ENCODE assay signal across 21 cellular contexts in genomic region chr22:26922804-26923203, GRCh38.
DNase-seq lines count a peak whose midpoint lies in the region; ATAC-seq, FAIRE-seq and TF ChIP-seq lines count a peak whose summit lies in the region.
"Had no signal": no experiment of that assay in that cellular context is flagged by ENCODE, and none has a peak within 500 bp of the region (broad histone marks: within the 10 kb centered on the region; RNA-seq: fewer than 3 reads in every experiment).

No MANE protein-coding gene starts in this region.

- H3K4me3 ChIP-seq in mammary epithelial cell (replicated peaks in 1 of 3; ENCODE audit: insufficient read depth in 1 of 3, low read depth in 2 of 3, low read length in 3 of 3) (no peak overlapping the region), H1 (ENCODE audit: extremely low read depth in 1 of 4, insufficient read depth in 2 of 4, low read depth in 3 of 4, low read length in 4 of 4) (no peak overlapping the region)
- no peak overlapping the region for H3K4me3 ChIP-seq in Jurkat, Clone E6-1 (ENCODE audit: low read length)
- H3K4me3 ChIP-seq: esophagus muscularis mucosa, thoracic aorta had no signal

- no peaks in the 10 kb centered on the region for H3K79me1 ChIP-seq in H1 (ENCODE audit: low read depth, low read length)

- H3K9ac ChIP-seq in mammary epithelial cell (ENCODE audit: insufficient read depth, low read length) (no peak overlapping the region), H1 (replicated peaks in 1 of 4; ENCODE audit: extremely low read depth in 1 of 4, low read depth in 3 of 4, low read length in 3 of 4) (no peak overlapping the region)

- H3K4me1 ChIP-seq in mammary epithelial cell (ENCODE audit: insufficient read depth, low read length) (no peaks in the 10 kb centered on the region), H1 (replicated peaks in 1 of 4; ENCODE audit: control insufficient read depth in 3 of 4, insufficient read depth in 4 of 4, low read length in 3 of 4) (peaks cover 0 to 11% (median 4%) of the 10 kb centered on the region in 4 experiments; a peak in 4 of 7 replicates)
- H3K4me1 ChIP-seq: esophagus muscularis mucosa had no signal

- no peak overlapping the region for H3K14ac ChIP-seq in H1 (ENCODE audit: insufficient read length)

- H3K4ac ChIP-seq in H1 (replicated peaks; ENCODE audit: insufficient read length, low read depth, low read length): no peak overlapping the region

- H2BK120ac ChIP-seq in H1 (replicated peaks; ENCODE audit: low read depth, low read length): no peak overlapping the region

- no peaks in the 10 kb centered on the region for H3K36me3 Mint-ChIP-seq in progenitor cell of endocrine pancreas (ENCODE audit: insufficient read depth)

- no peaks in the 10 kb centered on the region for H3K27me3 ChIP-seq in mammary epithelial cell (ENCODE audit: insufficient read depth, low read length)
- peaks cover 0 to 2% (median 0%) of the 10 kb centered on the region in 4 experiments; a peak in 2 of 7 replicates for H3K27me3 ChIP-seq in H1 (replicated peaks in 1 of 4; ENCODE audit: control insufficient read depth in 3 of 4, extremely low read depth in 1 of 4, insufficient read depth in 3 of 4, low read length in 3 of 4)
- H3K27me3 ChIP-seq: esophagus muscularis mucosa had no signal

- TF ChIP-seq CTCF in mammary epithelial cell (conservative IDR thresholded peaks at IDR 0.05 in 1 of 2, IDR thresholded peaks at IDR 0.05 in 1 of 2; ENCODE audit: extremely low read depth in 1 of 2, insufficient read depth in 1 of 2, low read depth in 1 of 2, low read length in 2 of 2) (no peak), H1 (IDR thresholded peaks at IDR 0.05; ENCODE audit: control extremely low read depth in 1 of 3, insufficient read depth in 1 of 3, low read depth in 1 of 3, low read length in 3 of 3) (no peak), progenitor cell of endocrine pancreas (IDR thresholded peaks at IDR 0.05; ENCODE audit: unreplicated experiment) (no peak)

- H2BK5ac ChIP-seq in H1 (ENCODE audit: low read depth, low read length): no peak overlapping the region

- TF ChIP-seq EP300 in H1 (IDR thresholded peaks at IDR 0.05; ENCODE audit: borderline replicate concordance in 1 of 2, low read depth in 2 of 2, low read length in 2 of 2): no peak

- no peak overlapping the region for H2AK5ac ChIP-seq in H1 (ENCODE audit: low read depth, low read length)

- H3K79me2 ChIP-seq in mammary epithelial cell (ENCODE audit: insufficient read depth, low read length): no peaks in the 10 kb centered on the region
- no peaks in the 10 kb centered on the region for H3K79me2 ChIP-seq in H1 (ENCODE audit: control insufficient read depth in 1 of 2, insufficient read depth in 2 of 2, low read length in 2 of 2)

- intact Hi-C loops in mammary epithelial cell (cut with micrococcal nuclease): no loop called here

- FAIRE-seq in H1 (lab: Jason Lieb, UNC): peak; percentile 45

- H4K20me1 ChIP-seq in mammary epithelial cell (ENCODE audit: insufficient read depth, low read length): no peaks in the 10 kb centered on the region
- no peaks in the 10 kb centered on the region for H4K20me1 ChIP-seq in H1 (replicated peaks in 1 of 2; ENCODE audit: control insufficient read depth in 1 of 2, insufficient read depth in 2 of 2, low read length in 2 of 2)

- H3K9me3 ChIP-seq in mammary epithelial cell (replicated peaks; ENCODE audit: insufficient read depth, low read length) (no peaks in the 10 kb centered on the region), H1 (ENCODE audit: insufficient read depth in 2 of 2, low read depth in 1 of 2, low read length in 1 of 2) (no peaks in the 10 kb centered on the region)
- H3K9me3 ChIP-seq: esophagus muscularis mucosa, thoracic aorta had no signal

- CTCF ChIA-PET in mammary epithelial cell (lab: Charles Lee; ENCODE audit: low non-redundant PET): no interaction called here
- CTCF ChIA-PET in H1 (lab: Charles Lee; ENCODE audit: partially characterized antibody): interaction anchor here (1.3 kb wide), 1 partner anchor 12 kb away, joined by 3 read pairs; no protein-coding TSS in a partner anchor

- ATAC-seq in HG02884 (IDR thresholded peaks at IDR 0.05; ENCODE audit: unreplicated experiment) (no peak), GM19452 (IDR thresholded peaks at IDR 0.05; ENCODE audit: unreplicated experiment) (no peak)
- ATAC-seq: activated CD4-positive, CD25-positive, alpha-beta regulatory T cell treated with anti-CD3 and anti-CD28 coated beads, Interleukin-2, amount 50 U/mL, for 24 hours; left ventricle myocardium superior had no signal

- H2BK20ac ChIP-seq in H1 (ENCODE audit: low read length): no peak overlapping the region

- H2BK15ac ChIP-seq in H1 (ENCODE audit: low read length): no peak overlapping the region

- no peak overlapping the region for H4K8ac ChIP-seq in H1 (ENCODE audit: extremely low read depth, insufficient read depth, low read length)

- H2AFZ ChIP-seq in mammary epithelial cell (ENCODE audit: low read depth, low read length) (no peak overlapping the region), H1 (ENCODE audit: low read length) (no peak overlapping the region)

- H2BK12ac ChIP-seq in H1 (ENCODE audit: low read depth, low read length): no peak overlapping the region

- H3K4me2 ChIP-seq in mammary epithelial cell (ENCODE audit: insufficient read depth, low read depth, low read length) (no peak overlapping the region), H1 (ENCODE audit: insufficient read depth in 1 of 2, low read depth in 2 of 2, low read length in 2 of 2) (no peak overlapping the region)

- no peaks in the 10 kb centered on the region for H3K4me1 Mint-ChIP-seq in progenitor cell of endocrine pancreas (ENCODE audit: low read depth)

- no TSS peak for BruUV-seq in mammary epithelial cell (replicated peaks; lab: Mats Ljungman, UMichigan)

- dilution Hi-C loops in mammary epithelial cell (cut with HindIII; ENCODE audit: low sequenced_read_pairs): no loop called here

- H3K56ac ChIP-seq in H1 (replicated peaks; ENCODE audit: insufficient read length, low read depth, low read length): no peak overlapping the region

- in situ Hi-C loops in T47D (cut with HindIII; ENCODE audit: low pct_unique_long_range_greater_than_20kb, low sequenced_read_pairs) (no loop called here), mammary epithelial cell (cut with MboI; ENCODE audit: low sequenced_read_pairs in 2 of 2) (no loop called here)

- no peaks in the 10 kb centered on the region for H3K9me3 Mint-ChIP-seq in progenitor cell of endocrine pancreas (ENCODE audit: low read depth)
- H3K9me3 Mint-ChIP-seq: CD4-positive, alpha-beta T cell had no signal

- no peak overlapping the region for H3K18ac ChIP-seq in H1 (ENCODE audit: extremely low read depth, low read length)

- WGBS in mammary epithelial cell (ENCODE audit: low coverage, missing lambda C conversion rate): 33% methylated on average over 5 of the region's 5 CpGs
- 57% methylated on average over 5 of the region's 5 CpGs; no CpG with 5 or more reads in 1 of the 2 experiments for WGBS in H1 (ENCODE audit: extremely low coverage in 1 of 2, insufficient coverage in 1 of 2, insufficient read length in 1 of 2, insufficient replicate concordance in 2 of 2, low coverage in 1 of 2, low lambda C conversion rate in 2 of 2, missing lambda C conversion rate in 1 of 2), 2 experiments

- POLR2A ChIA-PET in H1 (lab: Charles Lee; ENCODE audit: partially characterized antibody): interaction anchor here (1.0 kb wide), 1 partner anchor 100 kb away, joined by 3 read pairs; no protein-coding TSS in a partner anchor

- peaks cover 43% of the 10 kb centered on the region for H3K27me3 Mint-ChIP-seq in progenitor cell of endocrine pancreas
- H3K27me3 Mint-ChIP-seq: CD4-positive, alpha-beta T cell had no signal

- H3K27ac ChIP-seq in mammary epithelial cell (ENCODE audit: insufficient read depth, low read depth, low read length) (no peak overlapping the region), H1 (ENCODE audit: low read depth, low read length) (no peak overlapping the region)
- H3K27ac ChIP-seq: esophagus muscularis mucosa, thoracic aorta had no signal

- no peak overlapping the region for H4K91ac ChIP-seq in H1 (replicated peaks; ENCODE audit: insufficient read length, low read length)

- no peak overlapping the region for H3K4me3 Mint-ChIP-seq in progenitor cell of endocrine pancreas (ENCODE audit: low read depth)
- H3K4me3 Mint-ChIP-seq: CD4-positive, alpha-beta T cell had no signal

- TF ChIP-seq POLR2A in H1 (IDR thresholded peaks at IDR 0.05; ENCODE audit: control extremely low read depth in 1 of 2, low read depth in 2 of 2, low read length in 2 of 2): no peak

- no peaks in the 10 kb centered on the region for H3K36me3 ChIP-seq in mammary epithelial cell (ENCODE audit: insufficient read depth, low read length)
- no peaks in the 10 kb centered on the region for H3K36me3 ChIP-seq in H1 (ENCODE audit: control insufficient read depth in 2 of 4, insufficient read depth in 4 of 4, low read length in 3 of 4)
- H3K36me3 ChIP-seq: esophagus muscularis mucosa, thoracic aorta had no signal

- no peak overlapping the region for H3K27ac Mint-ChIP-seq in progenitor cell of endocrine pancreas
- H3K27ac Mint-ChIP-seq: CD4-positive, alpha-beta T cell had no signal

- DNase-seq in T47D (ENCODE audit: low read depth in 1 of 2, low spot score in 1 of 2) (peak; percentile 33 to 42), mammary epithelial cell (no peak), H1 (ENCODE audit: low read depth in 1 of 2, low spot score in 2 of 2) (peak in 1 of 2 experiments; percentile 86), progenitor cell of endocrine pancreas (ENCODE audit: low spot score, unreplicated experiment) (peak; percentile 58), NCI-H128 (lab: John Stamatoyannopoulos, UW; ENCODE audit: unreplicated experiment) (no peak)
- peak; percentile 2 for DNase-seq in Jurkat, Clone E6-1 (ENCODE audit: low read depth, low spot score)
- DNase-seq: activated effector memory CD4-positive, alpha-beta T cell treated with anti-CD3 and anti-CD28 coated beads, Interleukin-2, amount 50 U/mL, for 16 hours; amygdala; CD4-positive, alpha-beta T cell; central memory CD4-positive, alpha-beta T cell; left ventricle myocardium superior; NCI-H1436 treated with DMSO at 0.1 percent for 48 hours; NCI-H2171 treated with DMSO at 0.1 percent for 48 hours; NCI-H748 treated with DMSO at 0.1 percent for 48 hours; nucleus accumbens; retina had no signal

- H3K23ac ChIP-seq in H1 (ENCODE audit: insufficient read length): no peak overlapping the region

- H3K23me2 ChIP-seq in H1 (ENCODE audit: low read depth, low read length): no peaks in the 10 kb centered on the region

- no peak overlapping the region for H4K5ac ChIP-seq in H1 (ENCODE audit: insufficient read length, low read depth, low read length)

- TF ChIP-seq RAD21 in H1 (IDR thresholded peaks at IDR 0.05 in 1 of 2, conservative IDR thresholded peaks at IDR 0.05 in 1 of 2; ENCODE audit: low read depth in 2 of 2, low read length in 2 of 2): 0 out of 4 replicates have a peak, but pooled peaks of 1 of the 2 experiments have one; percentile 2

TF ChIP-seq in H1, 55 proteins besides CTCF, POLR2A, EP300 and RAD21 (continues in another document):
- TF ChIP-seq MAX (IDR thresholded peaks at IDR 0.05) (0 out of 2 replicates have a peak, but pooled peaks have one; percentile 23), RNF2 (IDR thresholded peaks at IDR 0.05; ENCODE audit: borderline replicate concordance, low read depth, low read length, missing control alignments, poor library complexity, severe bottlenecking) (no peak)

Comparison
In these comparisons a context has a peak if more than half of its experiments do, and no peak if none do; other contexts are left out.
1. DNase-seq: peak in T47D (2 of 2), Jurkat, Clone E6-1 (single experiment) and progenitor cell of endocrine pancreas (single experiment); none in mammary epithelial cell (single experiment) and NCI-H128 (single experiment).